Comparison of ENCODE assay signal across 22 cellular contexts in the genomic region with DNA sequence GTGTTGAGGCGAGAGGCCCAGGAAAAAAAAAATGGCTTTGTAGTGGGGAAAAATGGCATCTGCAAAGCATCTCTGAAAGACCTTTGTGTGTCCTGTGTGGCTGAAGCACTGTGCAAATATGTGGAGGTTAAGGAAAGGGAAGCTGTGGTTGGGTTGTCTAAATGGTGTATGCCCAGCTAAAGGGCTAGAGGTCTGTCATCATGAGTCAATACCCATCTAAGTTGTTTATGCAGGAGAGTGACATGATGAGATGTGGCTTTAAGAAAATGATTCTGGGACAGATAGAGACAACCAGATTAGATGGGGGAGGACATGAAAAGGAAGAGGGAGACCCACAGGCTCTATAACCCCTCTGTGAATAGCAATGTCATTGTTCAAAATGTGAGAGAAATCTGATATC. TPM values are rescaled to one million over a fixed set of nuclear protein-coding genes. Genes with fewer than 3 reads are reported as not detected.
A peak's percentile ranks its signal among the peaks of the same experiment; 100 is the strongest.
DNase-seq lines count a peak whose midpoint lies in the region; ATAC-seq and FAIRE-seq lines count a peak whose summit lies in the region.
"Had no signal": no experiment of that assay in that cellular context is flagged by ENCODE, and none has a peak within 500 bp of the region (broad histone marks: within the 10 kb centered on the region; RNA-seq: fewer than 3 reads in every experiment).

No MANE protein-coding gene starts in this region.

- no peak overlapping the region for H2BK12ac ChIP-seq in mesenchymal stem cell (ENCODE audit: low read length in 2 of 2)

- no peaks in the 10 kb centered on the region for H3K4me1 Mint-ChIP-seq in T-helper 17 cell
- H3K4me1 Mint-ChIP-seq: activated CD4-positive, alpha-beta memory T cell treated with anti-CD3 and anti-CD28 coated beads, Interleukin-2, amount 10 ng/mL, durations not matched to agents 7 days and 5 days; activated T-helper 17 cell treated with anti-CD3 and anti-CD28 coated beads, Interleukin-2, amount 50 U/mL, for 72 hours; naive thymus-derived CD4-positive, alpha-beta T cell; stimulated activated naive B cell treated with anti-CD40 and anti-IgM and Interleukin-4, amounts not matched to agents 10 μg/mL and 1 μg/mL and 100 μg/mL, for 72 hours had no signal

- H3K79me1 ChIP-seq in mesenchymal stem cell (replicated peaks; ENCODE audit: low read length, poor library complexity, severe bottlenecking) = no peaks in the 10 kb centered on the region

- WGBS in mesenchymal stem cell = 10% methylated on average over 1 of the region's 1 CpG

- no peak overlapping the region for H4K8ac ChIP-seq in mesenchymal stem cell (ENCODE audit: low read length)

- H3K9me3 ChIP-seq in adipocyte (ENCODE audit: control insufficient read depth, low read length) (peaks cover 3% of the 10 kb centered on the region), mesenchymal stem cell (ENCODE audit: control insufficient read depth, low read length) (no peaks in the 10 kb centered on the region), T-helper 17 cell (ENCODE audit: control insufficient read depth, low read length, poor library complexity, severe bottlenecking) (no peaks in the 10 kb centered on the region)

- no peak overlapping the region for H3K18ac ChIP-seq in mesenchymal stem cell (ENCODE audit: low read depth in 1 of 2, low read length in 2 of 2)

- no peak for ATAC-seq in T-helper 17 cell
- ATAC-seq: activated T-helper 17 cell treated with anti-CD3 and anti-CD28 coated beads, Interleukin-2, amount 50 U/mL, for 72 hours; effector memory CD8-positive, alpha-beta T cell; HCT116; left cardiac atrium; naive thymus-derived CD4-positive, alpha-beta T cell; stimulated activated naive B cell treated with anti-CD40 and anti-IgM and Interleukin-4, amounts not matched to agents 10 μg/mL and 1 μg/mL and 100 μg/mL, for 72 hours had no signal

- H3K27me3 Mint-ChIP-seq in T-helper 17 cell = no peaks in the 10 kb centered on the region
- H3K27me3 Mint-ChIP-seq: activated CD4-positive, alpha-beta memory T cell treated with anti-CD3 and anti-CD28 coated beads, Interleukin-2, amount 10 ng/mL, durations not matched to agents 7 days and 5 days; activated T-helper 17 cell treated with anti-CD3 and anti-CD28 coated beads, Interleukin-2, amount 50 U/mL, for 72 hours; effector memory CD8-positive, alpha-beta T cell; naive thymus-derived CD4-positive, alpha-beta T cell; stimulated activated naive B cell treated with anti-CD40 and anti-IgM and Interleukin-4, amounts not matched to agents 10 μg/mL and 1 μg/mL and 100 μg/mL, for 72 hours had no signal

- no peak overlapping the region for H3K4me3 Mint-ChIP-seq in T-helper 17 cell
- H3K4me3 Mint-ChIP-seq: activated CD4-positive, alpha-beta memory T cell treated with anti-CD3 and anti-CD28 coated beads, Interleukin-2, amount 10 ng/mL, durations not matched to agents 7 days and 5 days; activated T-helper 17 cell treated with anti-CD3 and anti-CD28 coated beads, Interleukin-2, amount 50 U/mL, for 72 hours; effector memory CD8-positive, alpha-beta T cell; naive thymus-derived CD4-positive, alpha-beta T cell; stimulated activated naive B cell treated with anti-CD40 and anti-IgM and Interleukin-4, amounts not matched to agents 10 μg/mL and 1 μg/mL and 100 μg/mL, for 72 hours had no signal

- H3K4me1 ChIP-seq in adipocyte (ENCODE audit: control insufficient read depth, insufficient read depth, low read length) (peaks cover 19% of the 10 kb centered on the region), mesenchymal stem cell (ENCODE audit: control insufficient read depth, insufficient read depth, low read depth, low read length) (no peaks in the 10 kb centered on the region)

- no peak overlapping the region for H3K4me2 ChIP-seq in mesenchymal stem cell (ENCODE audit: low read length, poor library complexity, severe bottlenecking)

- H3K27ac Mint-ChIP-seq in T-helper 17 cell = no peak overlapping the region
- H3K27ac Mint-ChIP-seq: activated CD4-positive, alpha-beta memory T cell treated with anti-CD3 and anti-CD28 coated beads, Interleukin-2, amount 10 ng/mL, durations not matched to agents 7 days and 5 days; activated T-helper 17 cell treated with anti-CD3 and anti-CD28 coated beads, Interleukin-2, amount 50 U/mL, for 72 hours; effector memory CD8-positive, alpha-beta T cell; naive thymus-derived CD4-positive, alpha-beta T cell; stimulated activated naive B cell treated with anti-CD40 and anti-IgM and Interleukin-4, amounts not matched to agents 10 μg/mL and 1 μg/mL and 100 μg/mL, for 72 hours had no signal

- intact Hi-C loops in cardiac septum (cut with DNase I) = no loop called here

- H2AK5ac ChIP-seq in mesenchymal stem cell (ENCODE audit: low read length, severe bottlenecking) = no peak overlapping the region

- no peak for FAIRE-seq in HTR-8/SVneo (lab: Jason Lieb, UNC)

- no peak overlapping the region for H2BK120ac ChIP-seq in mesenchymal stem cell (ENCODE audit: low read depth, low read length)

- H3K36me3 Mint-ChIP-seq in T-helper 17 cell (ENCODE audit: low read depth) = no peaks in the 10 kb centered on the region
- H3K36me3 Mint-ChIP-seq: naive thymus-derived CD4-positive, alpha-beta T cell; stimulated activated naive B cell treated with anti-CD40 and anti-IgM and Interleukin-4, amounts not matched to agents 10 μg/mL and 1 μg/mL and 100 μg/mL, for 72 hours had no signal

- no peak overlapping the region for H2AFZ ChIP-seq in mesenchymal stem cell (ENCODE audit: low read depth, low read length)

- no peak overlapping the region for H3K4ac ChIP-seq in mesenchymal stem cell (ENCODE audit: low read depth in 1 of 2, low read length in 2 of 2)

- no peak overlapping the region for H2BK5ac ChIP-seq in mesenchymal stem cell (ENCODE audit: low read depth, low read length, poor library complexity, severe bottlenecking)

- no peak overlapping the region for H3K27ac ChIP-seq in mesenchymal stem cell (ENCODE audit: low read length, poor library complexity, severe bottlenecking)

- H3K14ac ChIP-seq in mesenchymal stem cell (ENCODE audit: low read length in 2 of 2) = no peak overlapping the region

- DNase-seq in CMK (ENCODE audit: low read depth) = peak; percentile 17
- DNase-seq in HTR-8/SVneo (ENCODE audit: insufficient read length, low spot score) = peak; percentile 10
- peak; percentile 21 for DNase-seq in adipocyte (ENCODE audit: low read depth)
- DNase-seq in mesenchymal stem cell = peak; percentile 87
- DNase-seq in stimulated activated CD4-positive, alpha-beta T cell treated with anti-CD3 and anti-CD28 coated beads, Interleukin-4, amount 100 ng/mL, for 24 hours = no peak
- no peak for DNase-seq in cardiac septum (ENCODE audit: low spot score)
- DNase-seq in Ammon's horn (ENCODE audit: low spot score) = no peak
- DNase-seq in T-helper 17 cell = no peak
- DNase-seq: activated CD4-positive, alpha-beta memory T cell treated with anti-CD3 and anti-CD28 coated beads, Interleukin-2, amount 10 ng/mL, durations not matched to agents 7 days and 5 days; aorta; effector memory CD8-positive, alpha-beta T cell; glutamatergic neuron; left cardiac atrium; naive thymus-derived CD4-positive, alpha-beta T cell; NCI-H1105; NCI-H526; RPMI8226; stimulated activated CD4-positive, alpha-beta T cell treated with anti-CD3 and anti-CD28 coated beads, Interleukin-4, amount 100 ng/mL, for 1 hour; stimulated activated naive B cell treated with anti-CD40 and anti-IgM and Interleukin-4, amounts not matched to agents 10 μg/mL and 1 μg/mL and 100 μg/mL, for 72 hours had no signal

- H3K4me3 ChIP-seq in adipocyte (ENCODE audit: low read length) (no peak overlapping the region), mesenchymal stem cell (ENCODE audit: insufficient read depth in 1 of 2, low read depth in 1 of 2, low read length in 2 of 2) (no peak overlapping the region)

- H3K9ac ChIP-seq in adipocyte (ENCODE audit: low read length) = no peak overlapping the region
- no peak overlapping the region for H3K9ac ChIP-seq in mesenchymal stem cell (ENCODE audit: low read length)

- H3K27me3 ChIP-seq in adipocyte (replicated peaks; ENCODE audit: control insufficient read depth, insufficient read depth, low read length) (no peaks in the 10 kb centered on the region), mesenchymal stem cell (ENCODE audit: control insufficient read depth in 1 of 2, insufficient read depth in 1 of 2, low read length in 2 of 2) (no peaks in the 10 kb centered on the region)

- H2BK15ac ChIP-seq in mesenchymal stem cell (ENCODE audit: low read depth, poor library complexity, severe bottlenecking) = no peak overlapping the region

- H4K91ac ChIP-seq in mesenchymal stem cell (ENCODE audit: low read length) = no peak overlapping the region

- no peaks in the 10 kb centered on the region for H3K36me3 ChIP-seq in adipocyte (ENCODE audit: control insufficient read depth, insufficient read depth, low read length, severe bottlenecking)
- H3K36me3 ChIP-seq in mesenchymal stem cell (ENCODE audit: control insufficient read depth in 1 of 2, insufficient read depth in 2 of 2, low read depth in 1 of 2, low read length in 2 of 2) = no peaks in the 10 kb centered on the region

- no peak overlapping the region for H3K23ac ChIP-seq in mesenchymal stem cell (ENCODE audit: low read length in 2 of 2)

RNA-seq across cellular contexts. Expression of a gene that starts 13.4 kb away (rescaled TPM):
- 0.26 TPM for polyA plus RNA-seq in mesenchymal stem cell (2013, experiment 1 of 2)
- 0.16 TPM for polyA plus RNA-seq in mesenchymal stem cell (2013, experiment 2 of 2)
- total RNA-seq in cardiac septum = 0.35 TPM
- not detected for total RNA-seq in T-helper 17 cell
- total RNA-seq: activated CD4-positive, alpha-beta memory T cell treated with anti-CD3 and anti-CD28 coated beads, Interleukin-2, amount 10 ng/mL, durations not matched to agents 7 days and 5 days; HT-29; naive thymus-derived CD4-positive, alpha-beta T cell had no signal
- polyA plus RNA-seq: aorta; naive thymus-derived CD4-positive, alpha-beta T cell had no signal

Comparison
In these comparisons a context has a peak if more than half of its experiments do, and no peak if none do; other contexts are left out.
1. DNase-seq: peak in CMK (single experiment), HTR-8/SVneo (single experiment), adipocyte (single experiment) and mesenchymal stem cell (single experiment); none in stimulated activated CD4-positive, alpha-beta T cell treated with anti-CD3 and anti-CD28 coated beads, Interleukin-4, amount 100 ng/mL, for 24 hours (single experiment), cardiac septum (single experiment), Ammon's horn (single experiment) and T-helper 17 cell (0 of 3).